ENCODE assay signal across 8 cellular contexts in genomic region chr6:125749864-125750691, GRCh38. TPM values are rescaled to one million over a fixed set of nuclear protein-coding genes. Genes with fewer than 3 reads are reported as not detected.
DNase-seq lines count a peak whose midpoint lies in the region; ATAC-seq and TF ChIP-seq lines count a peak whose summit lies in the region.

No MANE protein-coding gene starts in this region.

- 7% methylated on average over 35 of the region's 35 CpGs for WGBS in prostate gland

- peaks cover 4% of the 10 kb centered on the region for H3K4me1 ChIP-seq in prostate gland (replicated peaks)
- H3K4me1 ChIP-seq in foreskin keratinocyte, result peaks cover 4% of the 10 kb centered on the region

- ATAC-seq in HG02588 (IDR thresholded peaks at IDR 0.05; ENCODE audit: unreplicated experiment) (no peak), foreskin keratinocyte (no peak)

- H3K36me3 ChIP-seq in WERI-Rb-1 (no peaks in the 10 kb centered on the region), prostate gland (no peaks in the 10 kb centered on the region)

- H3K9me3 ChIP-seq in WERI-Rb-1 (ENCODE audit: severe bottlenecking) (no peaks in the 10 kb centered on the region), prostate gland (no peaks in the 10 kb centered on the region)

- H3K27me3 ChIP-seq in WERI-Rb-1 (ENCODE audit: insufficient read depth, low read depth, severe bottlenecking) (peaks cover 21% of the 10 kb centered on the region), prostate gland (replicated peaks; ENCODE audit: insufficient read depth) (no peaks in the 10 kb centered on the region), foreskin keratinocyte (peaks cover 96% of the 10 kb centered on the region)

- peak overlapping the region; percentile 70 for H3K4me3 ChIP-seq in WERI-Rb-1 (ENCODE audit: low read depth, low read length)
- H3K4me3 ChIP-seq in prostate gland, result peak overlapping the region; percentile 60 to 63

- no peak for TF ChIP-seq POLR2A in prostate gland (IDR thresholded peaks at IDR 0.05)

- CTCF ChIA-PET in HEK293T (lab: Yijun Ruan, JAX), result no interaction called here

- peak; percentile 22 for DNase-seq in 8988T
- DNase-seq in HEK293T (ENCODE audit: extremely low spot score), result peak; percentile 39
- peak; percentile 19 for DNase-seq in WERI-Rb-1
- peak in 26 of 42 donors; percentile 18 to 74 (median 42) for DNase-seq in head of caudate nucleus
- DNase-seq in prostate gland (ENCODE audit: low spot score), result peak; percentile 13
- no peak for DNase-seq in A172 (ENCODE audit: low spot score)
- DNase-seq in foreskin keratinocyte, result no peak

- intact Hi-C loops in head of caudate nucleus (cut with DNase I), result loop anchor here (5.0 to 10.0 kb wide), 2 partner anchors 48 to 135 kb away; no protein-coding TSS in a partner anchor
- intact Hi-C loops in prostate gland (cut with DNase I), result loop anchor here (5.0 kb wide), 1 partner anchor 438 kb away; no protein-coding TSS in a partner anchor

- no peak for TF ChIP-seq CTCF in WERI-Rb-1 (IDR thresholded peaks at IDR 0.05; ENCODE audit: low read depth, low read length)
- no peak for TF ChIP-seq CTCF in prostate gland (IDR thresholded peaks at IDR 0.05)
- no peak for TF ChIP-seq CTCF in foreskin keratinocyte (conservative IDR thresholded peaks at IDR 0.05)

- POLR2A ChIA-PET in HEK293T (lab: Yijun Ruan, JAX), result no interaction called here

- no peak overlapping the region for H3K27ac ChIP-seq in WERI-Rb-1
- H3K27ac ChIP-seq in prostate gland, result peak overlapping the region; percentile 54 to 65
- no peak overlapping the region for H3K27ac ChIP-seq in foreskin keratinocyte

TF ChIP-seq in HEK293T, 16 proteins besides CTCF, POLR2A, EP300 and RAD21:
- TF ChIP-seq PKNOX1 (IDR thresholded peaks at IDR 0.05), result peak; percentile 89
- TF ChIP-seq ZNF384 (IDR thresholded peaks at IDR 0.05), result no peak

RNA-seq across cellular contexts. Expression of gene HEY2, which starts 0.6 kb away (rescaled TPM):
- total RNA-seq in prostate gland, result 1 to 10 TPM; 1.0 to 5.3 TPM
- not detected in 2 replicates for total RNA-seq in A172 (2014; rRNA removed; shearing (Covaris generic))
- total RNA-seq in foreskin keratinocyte, result not detected in 2 replicates
- polyA plus RNA-seq in foreskin keratinocyte, result not detected in 2 replicates

RNA-seq across cellular contexts. Expression of gene NCOA7, which starts 40.7 kb away (rescaled TPM):
- total RNA-seq in prostate gland (10 to 100 TPM; 15.5 to 15.6 TPM), foreskin keratinocyte (13.0 and 14.7 TPM in 2 replicates)
- total RNA-seq in A172 (2014; rRNA removed; shearing (Covaris generic)), result 5.9 and 9.9 TPM in 2 replicates
- 3.6 and 4.9 TPM in 2 replicates for polyA plus RNA-seq in foreskin keratinocyte

Comparison
In these comparisons a context has a peak if more than half of its experiments do, and no peak if none do; other contexts are left out.
1. DNase-seq: peak in 8988T (single experiment), HEK293T (single experiment), WERI-Rb-1 (single experiment), head of caudate nucleus (26 of 42) and prostate gland (single experiment); none in A172 (single experiment) and foreskin keratinocyte (0 of 2).
2. H3K27ac ChIP-seq: peak in prostate gland (2 of 2); none in WERI-Rb-1 (single experiment) and foreskin keratinocyte (single experiment).